Comparison of ENCODE assay signal across 8 cellular contexts in genomic region chrX:136766785-136767103, GRCh38. TPM values are rescaled to one million over a fixed set of nuclear protein-coding genes. Genes with fewer than 3 reads are reported as not detected.
DNase-seq lines count a peak whose midpoint lies in the region; ATAC-seq, FAIRE-seq and TF ChIP-seq lines count a peak whose summit lies in the region.

No MANE protein-coding gene starts in this region.

- peak overlapping the region; percentile 59 for H3K27ac ChIP-seq in SJCRH30
- peak overlapping the region; percentile 78 for H3K27ac ChIP-seq in rectal smooth muscle tissue (ENCODE audit: low read depth, low read length)

- H3K27me3 ChIP-seq in SJCRH30 (no peaks in the 10 kb centered on the region), rectal smooth muscle tissue (ENCODE audit: control insufficient read depth, insufficient read depth, low read length) (no peaks in the 10 kb centered on the region)

- H3K4me3 ChIP-seq in SJCRH30 (peak overlapping the region; percentile 77), fibroblast of the aortic adventitia (ENCODE audit: low read depth, low read length) (peak overlapping the region; percentile 61), rectal smooth muscle tissue (ENCODE audit: low read length) (peak overlapping the region; percentile 64)

- ATAC-seq in GM19023 (IDR thresholded peaks at IDR 0.05; ENCODE audit: unreplicated experiment), result peak; percentile 8

- DNase-seq in SJCRH30 (peak in 1 of 2 experiments; percentile 31), fibroblast of the aortic adventitia (ENCODE audit: low read depth) (no peak), DMS153 treated with DMSO at 0.1 percent for 48 hours (lab: John Stamatoyannopoulos, UW; ENCODE audit: unreplicated experiment) (no peak), posterior cingulate gyrus (no peak), SK-N-DZ (ENCODE audit: low spot score) (no peak), GM19239 (ENCODE audit: insufficient read length, low spot score) (no peak)

- H3K9me3 ChIP-seq in SJCRH30 (replicated peaks), result no peaks in the 10 kb centered on the region

- TF ChIP-seq CTCF in fibroblast of the aortic adventitia (IDR thresholded peaks at IDR 0.05; ENCODE audit: insufficient read depth, low read length), result no peak

- H3K4me1 ChIP-seq in SJCRH30 (peaks cover 7% of the 10 kb centered on the region), rectal smooth muscle tissue (ENCODE audit: control insufficient read depth, insufficient read depth, low read length) (no peaks in the 10 kb centered on the region)

- no peak for FAIRE-seq in GM19239 (lab: Jason Lieb, UNC)

- H3K36me3 ChIP-seq in SJCRH30 (no peaks in the 10 kb centered on the region), rectal smooth muscle tissue (ENCODE audit: control insufficient read depth, insufficient read depth, low read length) (no peaks in the 10 kb centered on the region)

- peak overlapping the region; percentile 21 for H3K9ac ChIP-seq in rectal smooth muscle tissue (ENCODE audit: low read length)

- intact Hi-C loops in posterior cingulate gyrus (cut with DNase I), result no loop called here

RNA-seq across cellular contexts. Expression of gene ARHGEF6, which starts 14.0 kb away (rescaled TPM):
- 10.8 TPM in 2 replicates for total RNA-seq in SJCRH30 (2014; rRNA removed; shearing (Covaris generic))
- total RNA-seq in fibroblast of the aortic adventitia (ENCODE audit: low replicate concordance), result 8.2 and 10.0 TPM in 2 replicates
- polyA plus RNA-seq in SK-N-DZ (2014; cell fraction: cytosol; rRNA removed), result 0.13 TPM in 1 of 2 replicates, not detected in the other
- polyA plus RNA-seq in SK-N-DZ (2014; cell fraction: nucleus; rRNA removed), result not detected in 2 replicates
